ENCODE assay signal across 21 cellular contexts in the genomic region with DNA sequence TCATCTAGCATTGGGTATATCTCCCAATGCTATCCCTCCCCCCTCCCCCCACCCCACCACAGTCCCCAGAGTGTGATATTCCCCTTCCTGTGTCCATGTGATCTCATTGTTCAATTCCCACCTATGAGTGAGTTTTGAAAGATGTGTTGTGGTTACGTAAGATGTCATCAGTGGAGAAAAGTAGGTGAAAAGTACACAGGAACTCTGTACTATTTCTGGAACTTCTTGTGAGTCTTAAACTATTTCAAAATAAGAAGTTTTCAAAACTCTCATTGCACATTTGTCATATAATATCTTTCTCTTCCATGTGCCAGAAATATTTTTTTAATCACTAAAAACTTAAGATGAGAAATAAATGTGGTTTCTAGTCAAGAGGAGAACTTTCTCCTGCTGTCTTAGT. TPM values are rescaled to one million over a fixed set of nuclear protein-coding genes. Genes with fewer than 3 reads are reported as not detected.
A peak's percentile ranks its signal among the peaks of the same experiment; 100 is the strongest.
DNase-seq lines count a peak whose midpoint lies in the region; ATAC-seq and TF ChIP-seq lines count a peak whose summit lies in the region.
"Not testable (repeated sequence)": the region's sequence is repeated elsewhere in the genome, so short reads cannot be mapped to it uniquely, and the experiment has no call there.
"Had no signal": no experiment of that assay in that cellular context is flagged by ENCODE, and none has a peak within 500 bp of the region (broad histone marks: within the 10 kb centered on the region; RNA-seq: fewer than 3 reads in every experiment).

No MANE protein-coding gene starts in this region.

- H3K9me3 Mint-ChIP-seq in activated CD8-positive, alpha-beta T cell treated with anti-CD3 and anti-CD28 coated beads for 36 hours; central memory CD8-positive, alpha-beta T cell; immature natural killer cell: not testable (repeated sequence)
- peaks cover 0 to 12% of the 10 kb centered on the region in 2 donors for H3K9me3 Mint-ChIP-seq in activated naive CD4-positive, alpha-beta T cell treated with anti-CD3 and anti-CD28 coated beads, Interleukin-2, amount 50 U/mL, for 72 hours

- H3K27ac Mint-ChIP-seq in activated CD8-positive, alpha-beta T cell treated with anti-CD3 and anti-CD28 coated beads for 36 hours: peak overlapping the region; percentile 92
- peak overlapping the region; percentile 60 to 65 for H3K27ac Mint-ChIP-seq in activated naive CD4-positive, alpha-beta T cell treated with anti-CD3 and anti-CD28 coated beads, Interleukin-2, amount 50 U/mL, for 72 hours
- peak overlapping the region; percentile 7 for H3K27ac Mint-ChIP-seq in central memory CD8-positive, alpha-beta T cell (ENCODE audit: low read depth)
- peak overlapping the region; percentile 86 to 98 (median 91) for H3K27ac Mint-ChIP-seq in immature natural killer cell

- H3K27me3 Mint-ChIP-seq in activated CD8-positive, alpha-beta T cell treated with anti-CD3 and anti-CD28 coated beads for 36 hours; central memory CD8-positive, alpha-beta T cell; immature natural killer cell (ENCODE audit: low read depth in 3 of 3): not testable (repeated sequence)

- H3K4me3 Mint-ChIP-seq in activated CD8-positive, alpha-beta T cell treated with anti-CD3 and anti-CD28 coated beads for 36 hours; central memory CD8-positive, alpha-beta T cell: not testable (repeated sequence)
- peak overlapping the region; percentile 31 to 68 (median 59) for H3K4me3 Mint-ChIP-seq in immature natural killer cell

- ATAC-seq in activated CD8-positive, alpha-beta T cell treated with anti-CD3 and anti-CD28 coated beads for 36 hours; activated naive CD4-positive, alpha-beta T cell treated with anti-CD3 and anti-CD28 coated beads, Interleukin-2, amount 50 U/mL, for 72 hours: not testable (repeated sequence)
- ATAC-seq in central memory CD8-positive, alpha-beta T cell (replicated peaks; ENCODE audit: extremely low read depth, poor library complexity, severe bottlenecking): peak; percentile 64

- POLR2A ChIA-PET in activated CD8-positive, alpha-beta T cell treated with anti-CD3 and anti-CD28 coated beads for 36 hours (lab: Charles Lee): interaction anchor here (1.0 to 55.7 kb wide), 3 partner anchors 9 to 25 kb away, joined by 3 to 1980 read pairs (median 1980); a partner anchor contains a TSS

- peaks cover 92% of the 10 kb centered on the region for H3K36me3 Mint-ChIP-seq in activated CD8-positive, alpha-beta T cell treated with anti-CD3 and anti-CD28 coated beads for 36 hours (ENCODE audit: low read depth)
- H3K36me3 Mint-ChIP-seq in activated naive CD4-positive, alpha-beta T cell treated with anti-CD3 and anti-CD28 coated beads, Interleukin-2, amount 50 U/mL, for 72 hours: peaks cover 53 to 95% of the 10 kb centered on the region in 2 donors
- peaks cover 77% of the 10 kb centered on the region for H3K36me3 Mint-ChIP-seq in central memory CD8-positive, alpha-beta T cell (ENCODE audit: insufficient read depth)
- peaks cover 35 to 76% (median 59%) of the 10 kb centered on the region in 3 donors for H3K36me3 Mint-ChIP-seq in immature natural killer cell

- not testable (repeated sequence) for H3K4me3 ChIP-seq in AG10803 (ENCODE audit: low read length)

- CTCF ChIA-PET in activated CD8-positive, alpha-beta T cell treated with anti-CD3 and anti-CD28 coated beads for 36 hours (lab: Charles Lee): interaction anchor here (0.9 kb wide), 1 partner anchor 62 kb away, joined by 4 read pairs; no protein-coding TSS in a partner anchor

- TF ChIP-seq CTCF in AG10803 (conservative IDR thresholded peaks at IDR 0.05; ENCODE audit: low read length); activated CD8-positive, alpha-beta T cell treated with anti-CD3 and anti-CD28 coated beads for 36 hours (IDR thresholded peaks at IDR 0.05): not testable (repeated sequence)

- DNase-seq in AG10803 (ENCODE audit: low read depth) (peak; percentile 58), HCEC 1CT (peak; percentile 31), SKM-1 treated with dmso at 0.1 percent for 144 hours (lab: John Stamatoyannopoulos, UW; ENCODE audit: unreplicated experiment) (peak; percentile 61), immature natural killer cell (peak; percentile 58 to 66 (median 61)), renal cortical epithelial cell (ENCODE audit: low read depth) (peak; percentile 36)
- DNase-seq in activated CD8-positive, alpha-beta T cell treated with anti-CD3 and anti-CD28 coated beads for 36 hours; activated naive CD4-positive, alpha-beta T cell treated with anti-CD3 and anti-CD28 coated beads, Interleukin-2, amount 50 U/mL, for 72 hours (ENCODE audit: low spot score in 2 of 2); central memory CD8-positive, alpha-beta T cell (ENCODE audit: low spot score in 2 of 2): not testable (repeated sequence)

- intact Hi-C loops in activated CD8-positive, alpha-beta T cell treated with anti-CD3 and anti-CD28 coated beads for 36 hours (cut with micrococcal nuclease): not testable (repeated sequence)

- peaks cover 93% of the 10 kb centered on the region for H3K4me1 Mint-ChIP-seq in activated CD8-positive, alpha-beta T cell treated with anti-CD3 and anti-CD28 coated beads for 36 hours (ENCODE audit: low read depth)
- peaks cover 75% of the 10 kb centered on the region for H3K4me1 Mint-ChIP-seq in central memory CD8-positive, alpha-beta T cell
- H3K4me1 Mint-ChIP-seq in immature natural killer cell: peaks cover 92 to 100% of the 10 kb centered on the region in 2 donors

RNA-seq across cellular contexts. Expression of a gene that starts 30.0 kb away (rescaled TPM):
- 100 to 1,000 TPM; 229 to 236 TPM for total RNA-seq in activated CD8-positive, alpha-beta T cell treated with anti-CD3 and anti-CD28 coated beads for 36 hours
- 100 to 1,000 TPM; 203 to 308 TPM for total RNA-seq in activated naive CD4-positive, alpha-beta T cell treated with anti-CD3 and anti-CD28 coated beads, Interleukin-2, amount 50 U/mL, for 72 hours
- 10 to 100 TPM; 38.5 to 71.9 (median 54.6) TPM for polyA plus RNA-seq in immature natural killer cell
- 0.05 TPM in 1 of 2 replicates, not detected in the other for total RNA-seq in renal cortical epithelial cell
- total RNA-seq: dermis blood vessel endothelial cell, GM23338, mammary epithelial cell, neural crest cell had no signal
- polyA plus RNA-seq: mammary epithelial cell, SK-N-SH had no signal

RNA-seq across cellular contexts. Expression of a gene that starts 44.6 kb away (rescaled TPM):
- 1 to 10 TPM in 1 of 2 experiments, under 1 TPM in 1; 0.77 to 1.1 TPM for total RNA-seq in activated CD8-positive, alpha-beta T cell treated with anti-CD3 and anti-CD28 coated beads for 36 hours
- under 1 TPM; 0.46 to 0.47 TPM for total RNA-seq in activated naive CD4-positive, alpha-beta T cell treated with anti-CD3 and anti-CD28 coated beads, Interleukin-2, amount 50 U/mL, for 72 hours
- polyA plus RNA-seq in immature natural killer cell: not detected
- total RNA-seq in renal cortical epithelial cell: not detected in 2 replicates
- total RNA-seq: dermis blood vessel endothelial cell, esophagus muscularis mucosa, GM23338, hepatocyte, mammary epithelial cell, mucosa of gallbladder, neural crest cell, pancreas, Right ventricle myocardium inferior, smooth muscle cell, uterus had no signal
- polyA plus RNA-seq: GM23338, hepatocyte, mammary epithelial cell, pancreas, SK-N-SH, smooth muscle cell, thymus had no signal

RNA-seq across cellular contexts. Expression of a gene that starts 55.3 kb away (rescaled TPM):
- 100 to 1,000 TPM; 350 to 351 TPM for total RNA-seq in activated CD8-positive, alpha-beta T cell treated with anti-CD3 and anti-CD28 coated beads for 36 hours
- total RNA-seq in activated naive CD4-positive, alpha-beta T cell treated with anti-CD3 and anti-CD28 coated beads, Interleukin-2, amount 50 U/mL, for 72 hours: 100 to 1,000 TPM; 335 to 493 TPM
- polyA plus RNA-seq in immature natural killer cell: 100 to 1,000 TPM; 293 to 667 (median 513) TPM
- total RNA-seq in renal cortical epithelial cell: 38.7 and 57.9 TPM in 2 replicates

Comparison
In these comparisons a context has a peak if more than half of its experiments do, and no peak if none do; other contexts are left out.
1. H3K27ac Mint-ChIP-seq: peak in every context shown above with its lines; median percentile 92 in activated CD8-positive, alpha-beta T cell treated with anti-CD3 and anti-CD28 coated beads for 36 hours; 91 in immature natural killer cell; 62 in activated naive CD4-positive, alpha-beta T cell treated with anti-CD3 and anti-CD28 coated beads, Interleukin-2, amount 50 U/mL, for 72 hours; 7 in central memory CD8-positive, alpha-beta T cell.
2. RNA of a gene that starts 30.0 kb away (total RNA-seq): 203 to 308 TPM in activated naive CD4-positive, alpha-beta T cell treated with anti-CD3 and anti-CD28 coated beads, Interleukin-2, amount 50 U/mL, for 72 hours and 229 to 236 TPM in activated CD8-positive, alpha-beta T cell treated with anti-CD3 and anti-CD28 coated beads for 36 hours; 0.05 TPM in renal cortical epithelial cell; every median in the first group is over 100 times any median in the second.